Comparison of ENCODE assay signal across 8 cellular contexts in genomic region chr9:70111042-70111602, GRCh38.
A peak's percentile ranks its signal among the peaks of the same experiment; 100 is the strongest.
DNase-seq lines count a peak whose midpoint lies in the region; ATAC-seq lines count a peak whose summit lies in the region.

No MANE protein-coding gene starts in this region.

- ATAC-seq in HG02885 (IDR thresholded peaks at IDR 0.05; ENCODE audit: poor library complexity, unreplicated experiment): peak; percentile 81
- peak; percentile 55 for ATAC-seq in activated CD4-positive, alpha-beta T cell treated with anti-CD3 and anti-CD28 coated beads for 36 hours

- no peaks in the 10 kb centered on the region for H3K36me3 Mint-ChIP-seq in activated CD4-positive, alpha-beta T cell treated with anti-CD3 and anti-CD28 coated beads for 36 hours (ENCODE audit: low read depth)

- H3K27ac Mint-ChIP-seq in activated CD4-positive, alpha-beta T cell treated with anti-CD3 and anti-CD28 coated beads for 36 hours: no peak overlapping the region

- H3K27me3 Mint-ChIP-seq in activated CD4-positive, alpha-beta T cell treated with anti-CD3 and anti-CD28 coated beads for 36 hours: peaks cover 13% of the 10 kb centered on the region

- H3K4me1 Mint-ChIP-seq in activated CD4-positive, alpha-beta T cell treated with anti-CD3 and anti-CD28 coated beads for 36 hours: peaks cover 12% of the 10 kb centered on the region

- POLR2A ChIA-PET in activated CD4-positive, alpha-beta T cell treated with anti-CD3 and anti-CD28 coated beads for 36 hours (lab: Charles Lee): no interaction called here

- intact Hi-C loops in activated CD4-positive, alpha-beta T cell treated with anti-CD3 and anti-CD28 coated beads for 36 hours (cut with DNase I, micrococcal nuclease): loop anchor here (1.0 to 5.0 kb wide), 3 partner anchors 139 to 689 kb away; no protein-coding TSS in a partner anchor

- no peaks in the 10 kb centered on the region for H3K9me3 Mint-ChIP-seq in activated CD4-positive, alpha-beta T cell treated with anti-CD3 and anti-CD28 coated beads for 36 hours (ENCODE audit: low read depth)

- DNase-seq in activated gamma-delta T cell treated with Interleukin-2 at 50 U/mL for 16 hours: peak; percentile 26
- DNase-seq in activated gamma-delta T cell (lab: John Stamatoyannopoulos, UW): no peak
- peak; percentile 44 for DNase-seq in NCI-H2107 (lab: John Stamatoyannopoulos, UW)
- DNase-seq in activated CD4-positive, alpha-beta T cell treated with anti-CD3 and anti-CD28 coated beads for 36 hours: peak; percentile 78
- peak; percentile 88 for DNase-seq in dermis blood vessel endothelial cell
- DNase-seq in medulla oblongata (ENCODE audit: extremely low spot score): peak; percentile 63
- DNase-seq in stimulated activated CD8-positive, alpha-beta memory T cell treated with anti-CD3 and anti-CD28 coated beads, Interleukin-2, amount 100 ng/mL, for 1 hour (ENCODE audit: low read depth in 2 of 2): peak; percentile 2 to 21

- CTCF ChIA-PET in activated CD4-positive, alpha-beta T cell treated with anti-CD3 and anti-CD28 coated beads for 36 hours (lab: Charles Lee): interaction anchor here (0.5 to 5.4 kb wide), 44 partner anchors 11 to 1317 kb away, joined by 3 to 39 read pairs (median 4); no protein-coding TSS in a partner anchor

- no peak overlapping the region for H3K4me3 Mint-ChIP-seq in activated CD4-positive, alpha-beta T cell treated with anti-CD3 and anti-CD28 coated beads for 36 hours
